ENCODE assay signal across 22 cellular contexts in the genomic region with DNA sequence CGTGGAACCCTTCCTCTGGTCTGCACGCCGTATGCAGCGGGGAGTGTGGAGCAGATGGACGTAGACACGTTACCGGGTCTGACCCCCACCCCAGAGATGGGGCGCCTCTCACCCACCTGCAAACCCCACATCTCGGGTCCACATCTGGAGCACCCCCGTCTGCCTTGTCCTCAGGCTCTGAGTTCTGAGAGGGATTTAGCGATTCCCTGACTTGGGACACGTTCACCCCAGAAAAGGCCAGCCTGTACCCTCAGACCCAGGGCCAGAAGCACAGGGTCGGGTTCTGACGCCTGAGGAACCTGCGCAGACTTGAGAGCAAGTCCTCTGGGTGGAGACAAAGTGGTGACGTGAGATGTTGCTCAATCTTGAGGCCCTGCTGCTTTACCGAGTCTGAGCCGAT.
DNase-seq lines count a peak whose midpoint lies in the region; ATAC-seq, FAIRE-seq and TF ChIP-seq lines count a peak whose summit lies in the region.
"Had no signal": no experiment of that assay in that cellular context is flagged by ENCODE, and none has a peak within 500 bp of the region (broad histone marks: within the 10 kb centered on the region; RNA-seq: fewer than 3 reads in every experiment).

No MANE protein-coding gene starts in this region.

- H2BK20ac ChIP-seq in H1 (ENCODE audit: low read length) = no peak overlapping the region

- 95% methylated on average over 18 of the region's 18 CpGs; no CpG with 5 or more reads in 1 of the 2 experiments for WGBS in H1 (ENCODE audit: extremely low coverage in 1 of 2, insufficient coverage in 1 of 2, insufficient read length in 1 of 2, insufficient replicate concordance in 2 of 2, low coverage in 1 of 2, low lambda C conversion rate in 2 of 2, missing lambda C conversion rate in 1 of 2), 2 experiments

- H3K27me3 ChIP-seq in H1 (replicated peaks in 1 of 4; ENCODE audit: control insufficient read depth in 3 of 4, extremely low read depth in 1 of 4, insufficient read depth in 3 of 4, low read length in 3 of 4) = no peaks in the 10 kb centered on the region
- H3K27me3 ChIP-seq: BE2C; BLaER1 treated with 17β-estradiol and CSF1 and Interleukin-3, amounts not matched to agents 10 nM and 100 nM had no signal

- FAIRE-seq in H1 (lab: Jason Lieb, UNC) (no peak), D721Med (lab: Jason Lieb, UNC) (no peak)
- FAIRE-seq: A549, GM12891 had no signal

- peaks cover 0 to 2% of the 10 kb centered on the region in 2 experiments; a peak in 1 of 4 replicates for H3K79me2 ChIP-seq in H1 (ENCODE audit: control insufficient read depth in 1 of 2, insufficient read depth in 2 of 2, low read length in 2 of 2)

- H3K4ac ChIP-seq in H1 (replicated peaks; ENCODE audit: insufficient read length, low read depth, low read length) = no peak overlapping the region

- no peaks in the 10 kb centered on the region for H3K36me3 ChIP-seq in H1 (ENCODE audit: control insufficient read depth in 2 of 4, insufficient read depth in 4 of 4, low read length in 3 of 4)
- H3K36me3 ChIP-seq: BE2C; BLaER1 treated with 17β-estradiol and CSF1 and Interleukin-3, amounts not matched to agents 10 nM and 100 nM had no signal

- no peak overlapping the region for H3K14ac ChIP-seq in H1 (ENCODE audit: insufficient read length)

- no peak overlapping the region for H3K9ac ChIP-seq in H1 (replicated peaks in 1 of 4; ENCODE audit: extremely low read depth in 1 of 4, low read depth in 3 of 4, low read length in 3 of 4)
- H3K9ac ChIP-seq: BLaER1 treated with 17β-estradiol and CSF1 and Interleukin-3, amounts not matched to agents 10 nM and 100 nM had no signal

- peaks cover 6% of the 10 kb centered on the region for H3K4me1 Mint-ChIP-seq in mesothelial cell of epicardium
- H3K4me1 Mint-ChIP-seq: CD14-positive monocyte; CD8-positive, alpha-beta memory T cell had no signal

- H3K27ac Mint-ChIP-seq in mesothelial cell of epicardium = no peak overlapping the region
- H3K27ac Mint-ChIP-seq: CD14-positive monocyte; CD4-positive, alpha-beta T cell; CD8-positive, alpha-beta memory T cell; H9 had no signal

- H4K91ac ChIP-seq in H1 (replicated peaks; ENCODE audit: insufficient read length, low read length) = no peak overlapping the region

- no peak overlapping the region; the same call in 1 of the 2 replicates for H4K8ac ChIP-seq in H1 (ENCODE audit: extremely low read depth, insufficient read depth, low read length)

- H3K79me1 ChIP-seq in H1 (ENCODE audit: low read depth, low read length) = 0 out of 2 replicates have a peak, but pooled peaks cover 2% of the 10 kb centered on the region

- DNase-seq in left ventricle myocardium superior (peak; percentile 15), left cardiac atrium (no peak), NB4 (ENCODE audit: low read depth) (peak; percentile 47), H1 (ENCODE audit: low read depth in 1 of 2, low spot score in 2 of 2) (no peak), mesothelial cell of epicardium (ENCODE audit: low spot score in 2 of 2, unreplicated experiment in 2 of 2) (no peak), D721Med (ENCODE audit: insufficient read length, low spot score) (no peak)
- DNase-seq: 8988T; ACHN; AML-193; BE2C; CD4-positive, alpha-beta T cell; CD8-positive, alpha-beta memory T cell; DMS53; DMS79 treated with DMSO at 0.1 percent for 48 hours; GF-D8; GOT3; H9 had no signal

- TF ChIP-seq CTCF in NB4 (IDR thresholded peaks at IDR 0.05; ENCODE audit: low read depth, low read length) = no peak
- TF ChIP-seq CTCF in H1 (IDR thresholded peaks at IDR 0.05; ENCODE audit: control extremely low read depth in 1 of 3, insufficient read depth in 1 of 3, low read depth in 1 of 3, low read length in 3 of 3) = no peak
- no peak for TF ChIP-seq CTCF in mesothelial cell of epicardium (IDR thresholded peaks at IDR 0.05; ENCODE audit: unreplicated experiment)
- no peak for TF ChIP-seq CTCF in D721Med (IDR thresholded peaks at IDR 0.05; ENCODE audit: insufficient read depth, missing control alignments)

- no peak overlapping the region for H2BK15ac ChIP-seq in H1 (ENCODE audit: low read length)

- H3K36me3 Mint-ChIP-seq in mesothelial cell of epicardium = no peaks in the 10 kb centered on the region
- H3K36me3 Mint-ChIP-seq: CD14-positive monocyte; CD8-positive, alpha-beta memory T cell had no signal

- no peak overlapping the region for H3K56ac ChIP-seq in H1 (replicated peaks; ENCODE audit: insufficient read length, low read depth, low read length)

- H4K20me1 ChIP-seq in H1 (replicated peaks in 1 of 2; ENCODE audit: control insufficient read depth in 1 of 2, insufficient read depth in 2 of 2, low read length in 2 of 2) = peaks cover 0 to 8% of the 10 kb centered on the region in 2 experiments

- H3K27ac ChIP-seq in H1 (ENCODE audit: low read depth, low read length) = no peak overlapping the region
- H3K27ac ChIP-seq: A549; BLaER1 treated with 17β-estradiol and CSF1 and Interleukin-3, amounts not matched to agents 10 nM and 100 nM had no signal

- no peaks in the 10 kb centered on the region for H3K9me3 ChIP-seq in H1 (ENCODE audit: insufficient read depth in 2 of 2, low read depth in 1 of 2, low read length in 1 of 2)
- H3K9me3 ChIP-seq: A549 had no signal

- no peak overlapping the region for H2AK5ac ChIP-seq in H1 (ENCODE audit: low read depth, low read length)

- no peak overlapping the region for H2BK5ac ChIP-seq in H1 (ENCODE audit: low read depth, low read length)

- no peak overlapping the region for H3K18ac ChIP-seq in H1 (ENCODE audit: extremely low read depth, low read length)

- H4K5ac ChIP-seq in H1 (ENCODE audit: insufficient read length, low read depth, low read length) = no peak overlapping the region

- H2AFZ ChIP-seq in H1 (ENCODE audit: low read length) = no peak overlapping the region

- intact Hi-C loops in left ventricle myocardium superior (cut with micrococcal nuclease) (no loop called here), left cardiac atrium (cut with DNase I) (no loop called here)

- H2BK12ac ChIP-seq in H1 (ENCODE audit: low read depth, low read length) = no peak overlapping the region

- ATAC-seq in left ventricle myocardium superior = no peak
- ATAC-seq in left cardiac atrium = no peak
- ATAC-seq: A549, HCT116 had no signal

- no peak overlapping the region for H3K23ac ChIP-seq in H1 (ENCODE audit: insufficient read length)

- no peak for TF ChIP-seq POLR2A in NB4 (IDR thresholded peaks at IDR 0.05; ENCODE audit: extremely low read depth, insufficient read length)
- TF ChIP-seq POLR2A in H1 (IDR thresholded peaks at IDR 0.05; ENCODE audit: control extremely low read depth in 1 of 2, low read depth in 2 of 2, low read length in 2 of 2) = no peak

- H3K4me1 ChIP-seq in H1 (replicated peaks in 1 of 4; ENCODE audit: control insufficient read depth in 3 of 4, insufficient read depth in 4 of 4, low read length in 3 of 4) = peaks cover 0 to 4% (median 1%) of the 10 kb centered on the region in 4 experiments; a peak in 3 of 7 replicates
- H3K4me1 ChIP-seq: A549, BE2C had no signal

- POLR2A ChIA-PET in H1 (lab: Charles Lee; ENCODE audit: partially characterized antibody) = no interaction called here

- no peak for TF ChIP-seq EP300 in H1 (IDR thresholded peaks at IDR 0.05; ENCODE audit: borderline replicate concordance in 1 of 2, low read depth in 2 of 2, low read length in 2 of 2)

- H3K4me2 ChIP-seq in H1 (ENCODE audit: insufficient read depth in 1 of 2, low read depth in 2 of 2, low read length in 2 of 2) = no peak overlapping the region
- H3K4me2 ChIP-seq: A549; BLaER1 treated with 17β-estradiol and CSF1 and Interleukin-3, amounts not matched to agents 10 nM and 100 nM had no signal

- H2BK120ac ChIP-seq in H1 (replicated peaks; ENCODE audit: low read depth, low read length) = no peak overlapping the region

- no peak overlapping the region for H3K4me3 Mint-ChIP-seq in mesothelial cell of epicardium
- H3K4me3 Mint-ChIP-seq: CD14-positive monocyte; CD4-positive, alpha-beta T cell; CD8-positive, alpha-beta memory T cell; H9 had no signal

- peaks cover 8% of the 10 kb centered on the region for H3K9me3 Mint-ChIP-seq in mesothelial cell of epicardium
- H3K9me3 Mint-ChIP-seq: CD4-positive, alpha-beta T cell had no signal

- CTCF ChIA-PET in H1 (lab: Charles Lee; ENCODE audit: partially characterized antibody) = no interaction called here

- TF ChIP-seq RAD21 in H1 (IDR thresholded peaks at IDR 0.05 in 1 of 2, conservative IDR thresholded peaks at IDR 0.05 in 1 of 2; ENCODE audit: low read depth in 2 of 2, low read length in 2 of 2) = no peak

- H3K23me2 ChIP-seq in H1 (ENCODE audit: low read depth, low read length) = peaks cover 9% of the 10 kb centered on the region; the same call in 1 of the 2 replicates

- H3K4me3 ChIP-seq in NB4 (ENCODE audit: low read depth, low read length) (no peak overlapping the region), H1 (ENCODE audit: extremely low read depth in 1 of 4, insufficient read depth in 2 of 4, low read depth in 3 of 4, low read length in 4 of 4) (no peak overlapping the region)
- H3K4me3 ChIP-seq: A549; BLaER1 treated with 17β-estradiol and CSF1 and Interleukin-3, amounts not matched to agents 10 nM and 100 nM had no signal

- no peaks in the 10 kb centered on the region for H3K27me3 Mint-ChIP-seq in mesothelial cell of epicardium (ENCODE audit: low read depth)
- H3K27me3 Mint-ChIP-seq: CD4-positive, alpha-beta T cell had no signal

TF ChIP-seq in H1, 55 proteins besides CTCF, POLR2A, EP300 and RAD21:
- TF ChIP-seq PHF8 (conservative IDR thresholded peaks at IDR 0.05; ENCODE audit: low read depth, low read length) (no peak), CEBPB (IDR thresholded peaks at IDR 0.05; ENCODE audit: low read depth, low read length) (peak; percentile 31; the same call in 1 of the 2 replicates)
TF ChIP-seq in H1: peak in this region for 1.

Comparison
In these comparisons a context has a peak if more than half of its experiments do, and no peak if none do; other contexts are left out.
1. DNase-seq: peak in left ventricle myocardium superior (single experiment) and NB4 (single experiment); none in left cardiac atrium (single experiment), H1 (0 of 2), mesothelial cell of epicardium (0 of 2) and D721Med (single experiment).